8 cellular contexts compared by ENCODE assay signal in genomic region chr19:35693835-35694599, GRCh38. TPM values are rescaled to one million over a fixed set of nuclear protein-coding genes. Genes with fewer than 3 reads are reported as not detected.
A peak's percentile ranks its signal among the peaks of the same experiment; 100 is the strongest.
DNase-seq lines count a peak whose midpoint lies in the region; ATAC-seq and TF ChIP-seq lines count a peak whose summit lies in the region.

No MANE protein-coding gene starts in this region.

- ATAC-seq in HG02642 (IDR thresholded peaks at IDR 0.05; ENCODE audit: poor library complexity, unreplicated experiment) (peak; percentile 84), GM21390 (IDR thresholded peaks at IDR 0.05; ENCODE audit: unreplicated experiment) (no peak)
- peak; percentile 94 to 96 for ATAC-seq in activated naive CD4-positive, alpha-beta T cell treated with anti-CD3 and anti-CD28 coated beads, Interleukin-2, amount 50 U/mL, for 72 hours

- peaks cover 0 to 7% of the 10 kb centered on the region in 2 donors for H3K36me3 Mint-ChIP-seq in activated naive CD4-positive, alpha-beta T cell treated with anti-CD3 and anti-CD28 coated beads, Interleukin-2, amount 50 U/mL, for 72 hours

- POLR2A ChIA-PET in GM10248 (lab: Yijun Ruan, JAX) = interaction anchor here (0.6 to 1.3 kb wide), 5 partner anchors 18 to 419 kb away, joined by 3 to 6 read pairs (median 3); partner anchors contain the start of gene LIN37

- H3K27me3 ChIP-seq in cardiac muscle cell = no peaks in the 10 kb centered on the region

- CTCF ChIA-PET in GM10248 (lab: Yijun Ruan, JAX) = interaction anchor here (0.7 to 11.4 kb wide), 31 partner anchors 9 to 361 kb away, joined by 3 to 184 read pairs (median 5); partner anchors contain the start of genes IGFLR1, KIRREL2, LIN37 and PSENEN

- DNase-seq in GM10248 (ENCODE audit: extremely low spot score) (peak; percentile 88), NCI-H1417 treated with DMSO at 0.1 percent for 48 hours (lab: John Stamatoyannopoulos, UW) (peak; percentile 56), SKM-1 treated with dmso at 0.1 percent for 144 hours (lab: John Stamatoyannopoulos, UW; ENCODE audit: unreplicated experiment) (peak; percentile 91), cardiac muscle cell (ENCODE audit: low read depth in 1 of 2, low spot score in 1 of 2) (peak; percentile 88 to 93), renal cortical epithelial cell (ENCODE audit: low read depth) (peak; percentile 71)
- peak; percentile 90 to 96 for DNase-seq in activated naive CD4-positive, alpha-beta T cell treated with anti-CD3 and anti-CD28 coated beads, Interleukin-2, amount 50 U/mL, for 72 hours (ENCODE audit: low spot score in 2 of 2)

- no peaks in the 10 kb centered on the region for H3K9me3 ChIP-seq in cardiac muscle cell (ENCODE audit: low read depth)

- TF ChIP-seq CTCF in GM10248 (IDR thresholded peaks at IDR 0.05; ENCODE audit: control extremely low read depth, extremely low read depth, low read depth, missing control alignments) (peak; percentile 99), cardiac muscle cell (IDR thresholded peaks at IDR 0.05; ENCODE audit: low read depth, low read length) (peak; percentile 99)

- H3K4me3 ChIP-seq in cardiac muscle cell = no peak overlapping the region

- H3K27ac ChIP-seq in cardiac muscle cell = no peak overlapping the region

- H3K36me3 ChIP-seq in cardiac muscle cell = no peaks in the 10 kb centered on the region

- peaks cover 0 to 5% of the 10 kb centered on the region in 2 donors for H3K9me3 Mint-ChIP-seq in activated naive CD4-positive, alpha-beta T cell treated with anti-CD3 and anti-CD28 coated beads, Interleukin-2, amount 50 U/mL, for 72 hours

- peak overlapping the region in 1 of 2 donors; percentile 61 for H3K27ac Mint-ChIP-seq in activated naive CD4-positive, alpha-beta T cell treated with anti-CD3 and anti-CD28 coated beads, Interleukin-2, amount 50 U/mL, for 72 hours

- H3K4me1 ChIP-seq in cardiac muscle cell (ENCODE audit: low read depth) = no peaks in the 10 kb centered on the region

RNA-seq across cellular contexts. Expression of gene ZBTB32, which starts 10.3 kb away (rescaled TPM):
- 100 to 1,000 TPM; 181 to 198 TPM for total RNA-seq in activated naive CD4-positive, alpha-beta T cell treated with anti-CD3 and anti-CD28 coated beads, Interleukin-2, amount 50 U/mL, for 72 hours
- total RNA-seq in cardiac muscle cell (not detected in 2 replicates), renal cortical epithelial cell (not detected in 2 replicates)
- 0.53 and 0.59 TPM in 2 replicates for polyA plus RNA-seq in cardiac muscle cell

RNA-seq across cellular contexts. Expression of gene KMT2B, which starts 23.8 kb away (rescaled TPM):
- 100 to 1,000 TPM in 1 of 2 donors, 10 to 100 TPM in 1; 54.6 to 200 TPM for total RNA-seq in activated naive CD4-positive, alpha-beta T cell treated with anti-CD3 and anti-CD28 coated beads, Interleukin-2, amount 50 U/mL, for 72 hours
- total RNA-seq in cardiac muscle cell = 18.2 and 38.1 TPM in 2 replicates
- polyA plus RNA-seq in cardiac muscle cell = 8.9 and 11.9 TPM in 2 replicates
- total RNA-seq in renal cortical epithelial cell = 4.2 and 26.3 TPM in 2 replicates

RNA-seq across cellular contexts. Expression of gene UPK1A, which starts 27.7 kb away (rescaled TPM):
- total RNA-seq in activated naive CD4-positive, alpha-beta T cell treated with anti-CD3 and anti-CD28 coated beads, Interleukin-2, amount 50 U/mL, for 72 hours = 1 to 10 TPM in 1 of 2 donors, not detected in 1; 4.4 TPM
- 1.2 TPM in 1 of 2 replicates, not detected in the other for total RNA-seq in cardiac muscle cell
- polyA plus RNA-seq in cardiac muscle cell = 0.67 and 1.4 TPM in 2 replicates
- not detected in 2 replicates for total RNA-seq in renal cortical epithelial cell

RNA-seq across cellular contexts. Expression of gene COX6B1, which starts 45.9 kb away (rescaled TPM):
- total RNA-seq in activated naive CD4-positive, alpha-beta T cell treated with anti-CD3 and anti-CD28 coated beads, Interleukin-2, amount 50 U/mL, for 72 hours = 100 to 1,000 TPM; 445 to 472 TPM
- total RNA-seq in cardiac muscle cell (817 and 1,352 TPM in 2 replicates), renal cortical epithelial cell (385 and 691 TPM in 2 replicates)
- 1,159 and 1,609 TPM in 2 replicates for polyA plus RNA-seq in cardiac muscle cell

RNA-seq across cellular contexts. Expression of gene IGFLR1, which starts 48.2 kb away (rescaled TPM):
- 100 to 1,000 TPM in 1 of 2 donors, 10 to 100 TPM in 1; 74.6 to 245 TPM for total RNA-seq in activated naive CD4-positive, alpha-beta T cell treated with anti-CD3 and anti-CD28 coated beads, Interleukin-2, amount 50 U/mL, for 72 hours
- total RNA-seq in cardiac muscle cell (1.5 and 2.6 TPM in 2 replicates), renal cortical epithelial cell (0.52 and 1.8 TPM in 2 replicates)
- 2.4 and 5.5 TPM in 2 replicates for polyA plus RNA-seq in cardiac muscle cell

Comparison
In these comparisons a context has a peak if more than half of its experiments do, and no peak if none do; other contexts are left out.
1. RNA of gene ZBTB32, which starts 10.3 kb away (total RNA-seq): 181 to 198 TPM in activated naive CD4-positive, alpha-beta T cell treated with anti-CD3 and anti-CD28 coated beads, Interleukin-2, amount 50 U/mL, for 72 hours; not detected in cardiac muscle cell and not detected in renal cortical epithelial cell; every median in the first group is over 100 times any median in the second.
2. Peak in every context shown above with its lines, with median percentiles within 50 percentile points of each other: DNase-seq.